Comparison of ENCODE assay signal across 18 cellular contexts in the genomic region with DNA sequence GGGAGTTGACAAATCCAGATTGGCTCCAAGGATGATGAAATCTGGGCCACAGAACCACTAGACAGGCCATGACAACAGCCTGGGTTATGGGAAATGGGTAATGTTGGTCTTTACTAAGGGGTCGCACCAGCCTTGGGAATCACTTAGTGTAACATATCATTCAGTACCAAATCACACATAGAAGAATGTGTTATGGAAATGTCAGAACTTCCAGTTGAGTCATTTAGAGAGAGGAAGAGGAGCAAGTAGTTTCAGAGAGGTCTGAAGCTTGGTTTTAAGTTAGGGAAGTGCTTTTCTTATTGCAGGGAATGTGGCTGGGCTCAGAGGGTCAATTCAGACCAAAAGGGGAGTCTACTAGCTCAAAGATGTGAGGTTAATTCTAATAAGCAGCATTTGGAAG.
"Had no signal": no experiment of that assay in that cellular context is flagged by ENCODE, and none has a peak within 500 bp of the region (broad histone marks: within the 10 kb centered on the region; RNA-seq: fewer than 3 reads in every experiment).

No MANE protein-coding gene starts in this region.

- H3K27me3 Mint-ChIP-seq: activated naive CD4-positive, alpha-beta T cell treated with anti-CD3 and anti-CD28 coated beads, Interleukin-2, amount 50 U/mL, for 24 hours had no signal

- H3K36me3 ChIP-seq: brain microvascular endothelial cell, heart left ventricle, left ventricle myocardium inferior, neural progenitor cell, pancreas, stomach, thoracic aorta, vagina had no signal

- H2AFZ ChIP-seq: neural progenitor cell had no signal

- H3K4me2 ChIP-seq: neural progenitor cell had no signal

- H3K27me3 ChIP-seq: brain microvascular endothelial cell, heart left ventricle, neural progenitor cell, pancreas, stomach, vagina had no signal

- H3K9ac ChIP-seq: neural progenitor cell had no signal

- H3K4me1 Mint-ChIP-seq: endodermal cell, neural progenitor cell had no signal

- H3K4me3 ChIP-seq: heart left ventricle, left ventricle myocardium inferior, neural progenitor cell, pancreas, stomach, thoracic aorta, vagina had no signal

- H3K27ac Mint-ChIP-seq: activated naive CD4-positive, alpha-beta T cell treated with anti-CD3 and anti-CD28 coated beads, Interleukin-2, amount 50 U/mL, for 24 hours; endodermal cell; neural progenitor cell had no signal

- H3K4me3 Mint-ChIP-seq: activated naive CD4-positive, alpha-beta T cell treated with anti-CD3 and anti-CD28 coated beads, Interleukin-2, amount 50 U/mL, for 24 hours; endodermal cell; neural progenitor cell had no signal

- H3K27ac ChIP-seq: brain microvascular endothelial cell, heart left ventricle, left ventricle myocardium inferior, neural progenitor cell, pancreas, stomach, thoracic aorta, vagina had no signal

- H3K4me1 ChIP-seq: neural progenitor cell had no signal

- DNase-seq: activated CD4-positive, alpha-beta T cell treated with anti-CD3 and anti-CD28 coated beads, Interleukin-2, amount 50 U/mL, for 4 hours; activated effector memory CD4-positive, alpha-beta T cell treated with Interleukin-2 at 50 U/mL for 16 hours; activated T-cell treated with anti-CD3 and anti-CD28 coated beads, Interleukin-2, amount 50 U/mL, for 1 hour; amygdala; brain microvascular endothelial cell; endodermal cell; foreskin melanocyte; heart left ventricle; islet precursor cell; left ventricle myocardium inferior; pancreas; stimulated activated CD4-positive, alpha-beta T cell treated with anti-CD3 and anti-CD28 coated beads, Interleukin-4, amount 100 ng/mL, for 1 hour; stimulated activated CD8-positive, alpha-beta memory T cell treated with anti-CD3 and anti-CD28 coated beads, Interleukin-4, amount 100 ng/mL, for 48 hours; stomach had no signal

- H3K9me3 Mint-ChIP-seq: activated naive CD4-positive, alpha-beta T cell treated with anti-CD3 and anti-CD28 coated beads, Interleukin-2, amount 50 U/mL, for 24 hours; endodermal cell; neural progenitor cell had no signal

- FAIRE-seq: pancreas had no signal

- ATAC-seq: heart left ventricle, pancreas had no signal

- H3K9me3 ChIP-seq: heart left ventricle, left ventricle myocardium inferior, pancreas, stomach, thoracic aorta, vagina had no signal
